1 cellular context compared by ENCODE assay signal in the genomic region with DNA sequence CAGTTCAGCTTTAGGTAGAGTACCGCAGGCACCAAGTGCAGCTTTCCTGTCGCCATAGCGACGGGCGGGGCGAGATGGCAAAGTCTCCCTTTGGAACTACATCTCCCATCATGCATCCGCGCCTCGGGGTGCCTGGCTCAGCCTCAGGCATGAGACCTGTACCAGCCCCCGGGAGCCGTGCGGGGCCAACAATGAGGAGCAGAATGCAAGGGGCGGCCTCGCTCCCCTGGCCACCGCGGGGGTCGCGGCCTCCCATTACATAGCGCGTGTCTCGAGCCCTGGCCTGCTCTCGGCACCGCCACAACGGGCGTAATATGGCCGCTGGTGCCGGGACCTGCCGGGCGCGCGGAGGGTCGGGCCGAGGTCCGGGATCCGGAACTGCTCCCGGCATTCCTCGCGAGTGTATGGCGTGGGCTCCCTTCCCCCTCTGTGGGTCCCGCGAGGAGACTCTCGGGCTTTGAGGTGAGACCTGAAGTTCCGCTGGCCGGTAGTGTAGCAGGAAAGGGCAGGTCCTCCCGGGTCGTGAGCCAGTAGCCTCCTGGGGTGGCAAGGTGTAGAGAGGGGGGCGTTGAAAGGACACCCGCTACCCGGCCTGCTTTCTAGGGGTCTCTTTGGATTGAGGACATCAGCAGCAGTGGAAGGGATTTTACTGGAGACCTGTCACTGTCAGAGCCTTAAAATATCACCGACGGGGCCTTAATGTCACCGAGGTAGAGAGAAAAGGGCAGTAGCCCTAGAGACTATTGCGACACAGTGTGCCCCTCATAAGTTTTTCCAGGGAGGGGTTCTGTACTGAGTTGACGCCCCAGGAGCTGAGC.
TF ChIP-seq lines count a peak whose summit lies in the region.

A gene with protein sequence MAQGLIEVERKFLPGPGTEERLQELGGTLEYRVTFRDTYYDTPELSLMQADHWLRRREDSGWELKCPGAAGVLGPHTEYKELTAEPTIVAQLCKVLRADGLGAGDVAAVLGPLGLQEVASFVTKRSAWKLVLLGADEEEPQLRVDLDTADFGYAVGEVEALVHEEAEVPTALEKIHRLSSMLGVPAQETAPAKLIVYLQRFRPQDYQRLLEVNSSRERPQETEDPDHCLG (plus strand): TSS at position 390 of the 818 bp plus-strand sequence. CDS start 487 bp downstream, outside the sequence.

TF ChIP-seq in H1, 55 proteins besides CTCF, POLR2A, EP300 and RAD21 (continued from another document):
- TF ChIP-seq, protein P1, sequence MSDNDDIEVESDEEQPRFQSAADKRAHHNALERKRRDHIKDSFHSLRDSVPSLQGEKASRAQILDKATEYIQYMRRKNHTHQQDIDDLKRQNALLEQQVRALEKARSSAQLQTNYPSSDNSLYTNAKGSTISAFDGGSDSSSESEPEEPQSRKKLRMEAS (IDR thresholded peaks at IDR 0.05), result peak; percentile 47
- TF ChIP-seq BCL11A (IDR thresholded peaks at IDR 0.05; ENCODE audit: low read depth in 2 of 2, low read length in 2 of 2) (no peak), PHF8 (conservative IDR thresholded peaks at IDR 0.05; ENCODE audit: low read depth, low read length) (peak; percentile 82), RNF2 (IDR thresholded peaks at IDR 0.05; ENCODE audit: borderline replicate concordance, low read depth, low read length, missing control alignments, poor library complexity, severe bottlenecking) (no peak), JUND (IDR thresholded peaks at IDR 0.05; ENCODE audit: low read length) (no peak; the same call in 1 of the 2 replicates), JUN (IDR thresholded peaks at IDR 0.05; ENCODE audit: low read depth, low read length) (no peak), BRCA1 (IDR thresholded peaks at IDR 0.05; ENCODE audit: low read depth, low read length) (no peak), KDM4A (IDR thresholded peaks at IDR 0.05; ENCODE audit: low read depth, low read length, severe bottlenecking) (peak; percentile 79), SRF (IDR thresholded peaks at IDR 0.05; ENCODE audit: low read depth, low read length) (no peak), KDM1A (IDR thresholded peaks at IDR 0.05; ENCODE audit: borderline replicate concordance, low read length) (no peak), SIN3A (conservative IDR thresholded peaks at IDR 0.05 in 1 of 2, IDR thresholded peaks at IDR 0.05 in 1 of 2; ENCODE audit: low read depth in 1 of 2, low read length in 2 of 2) (peak in 1 of 2 experiments; percentile 91; a peak in 1 of 4 replicates), TCF12 (IDR thresholded peaks at IDR 0.05; ENCODE audit: low read depth, low read length) (no peak), CREB1 (IDR thresholded peaks at IDR 0.05) (peak; percentile 36; the same call in 1 of the 2 replicates), SP2 (IDR thresholded peaks at IDR 0.05; ENCODE audit: low read length) (no peak), SIX5 (IDR thresholded peaks at IDR 0.05; ENCODE audit: low read depth, low read length) (peak; percentile 58), ASH2L (IDR thresholded peaks at IDR 0.05; ENCODE audit: low read length) (peak; percentile 92), KDM5A (IDR thresholded peaks at IDR 0.05; ENCODE audit: low read length) (no peak), POU5F1 (IDR thresholded peaks at IDR 0.05; ENCODE audit: low read depth, low read length) (no peak), GABPA (IDR thresholded peaks at IDR 0.05; ENCODE audit: borderline replicate concordance, insufficient read depth, low read length) (no peak), RXRA (IDR thresholded peaks at IDR 0.05; ENCODE audit: insufficient read depth, low read depth, low read length) (no peak), CEBPB (IDR thresholded peaks at IDR 0.05; ENCODE audit: low read depth, low read length) (peak; percentile 72), HDAC2 (IDR thresholded peaks at IDR 0.05; ENCODE audit: borderline replicate concordance in 1 of 2, low read depth in 2 of 2, low read length in 2 of 2) (peak in 1 of 2 experiments; percentile 81; a peak in 1 of 4 replicates), SUZ12 (IDR thresholded peaks at IDR 0.05; ENCODE audit: low read length) (no peak), GTF2F1 (IDR thresholded peaks at IDR 0.05; ENCODE audit: borderline replicate concordance, low read depth, low read length) (no peak), NRF1 (IDR thresholded peaks at IDR 0.05; ENCODE audit: low read depth, low read length) (no peak), TAF1 (IDR thresholded peaks at IDR 0.05; ENCODE audit: low read depth, low read length) (peak; percentile 63; the same call in 1 of the 2 replicates), SIRT6 (IDR thresholded peaks at IDR 0.05; ENCODE audit: low read length) (no peak), ZNF274 (IDR thresholded peaks at IDR 0.05; ENCODE audit: borderline replicate concordance, extremely low read depth, low read length) (no peak), CBX8 (IDR thresholded peaks at IDR 0.05; ENCODE audit: borderline replicate concordance, low read depth, low read length) (no peak), TAF7 (optimal IDR thresholded peaks at IDR 0.05; ENCODE audit: borderline replicate concordance, low read depth, low read length) (no peak), TBP (IDR thresholded peaks at IDR 0.05; ENCODE audit: low read depth, low read length) (no peak; the same call in 1 of the 2 replicates), HDAC6 (IDR thresholded peaks at IDR 0.05; ENCODE audit: low read depth, low read length) (no peak), EZH2 (IDR thresholded peaks at IDR 0.05; ENCODE audit: low read depth, low read length, severe bottlenecking) (no peak), TEAD4 (IDR thresholded peaks at IDR 0.05; ENCODE audit: low read depth, low read length) (no peak), YY1 (IDR thresholded peaks at IDR 0.05; ENCODE audit: low read depth, low read length) (peak; percentile 91), SAP30 (IDR thresholded peaks at IDR 0.05; ENCODE audit: insufficient read depth, insufficient replicate concordance, low read length) (peak; percentile 50), MAFK (IDR thresholded peaks at IDR 0.05; ENCODE audit: low read depth, low read length) (no peak), BACH1 (IDR thresholded peaks at IDR 0.05; ENCODE audit: low read length) (peak; percentile 79), SP1 (IDR thresholded peaks at IDR 0.05; ENCODE audit: low read depth, low read length) (no peak), CHD1 (IDR thresholded peaks at IDR 0.05; ENCODE audit: low read depth, low read length) (no peak), EGR1 (IDR thresholded peaks at IDR 0.05; ENCODE audit: borderline replicate concordance, low read depth, low read length) (no peak), RFX5 (IDR thresholded peaks at IDR 0.05; ENCODE audit: borderline replicate concordance, low read depth, low read length) (no peak), SP4 (IDR thresholded peaks at IDR 0.05; ENCODE audit: low read length) (no peak; the same call in 1 of the 2 replicates), CTBP2 (IDR thresholded peaks at IDR 0.05; ENCODE audit: borderline replicate concordance, insufficient read depth, insufficient read length, low read length) (no peak)
- TF ChIP-seq, protein P2, sequence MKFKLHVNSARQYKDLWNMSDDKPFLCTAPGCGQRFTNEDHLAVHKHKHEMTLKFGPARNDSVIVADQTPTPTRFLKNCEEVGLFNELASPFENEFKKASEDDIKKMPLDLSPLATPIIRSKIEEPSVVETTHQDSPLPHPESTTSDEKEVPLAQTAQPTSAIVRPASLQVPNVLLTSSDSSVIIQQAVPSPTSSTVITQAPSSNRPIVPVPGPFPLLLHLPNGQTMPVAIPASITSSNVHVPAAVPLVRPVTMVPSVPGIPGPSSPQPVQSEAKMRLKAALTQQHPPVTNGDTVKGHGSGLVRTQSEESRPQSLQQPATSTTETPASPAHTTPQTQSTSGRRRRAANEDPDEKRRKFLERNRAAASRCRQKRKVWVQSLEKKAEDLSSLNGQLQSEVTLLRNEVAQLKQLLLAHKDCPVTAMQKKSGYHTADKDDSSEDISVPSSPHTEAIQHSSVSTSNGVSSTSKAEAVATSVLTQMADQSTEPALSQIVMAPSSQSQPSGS (IDR thresholded peaks at IDR 0.05; ENCODE audit: low read length), result 0 out of 2 replicates have a peak, but pooled peaks have one; percentile 47
- TF ChIP-seq, protein P3, sequence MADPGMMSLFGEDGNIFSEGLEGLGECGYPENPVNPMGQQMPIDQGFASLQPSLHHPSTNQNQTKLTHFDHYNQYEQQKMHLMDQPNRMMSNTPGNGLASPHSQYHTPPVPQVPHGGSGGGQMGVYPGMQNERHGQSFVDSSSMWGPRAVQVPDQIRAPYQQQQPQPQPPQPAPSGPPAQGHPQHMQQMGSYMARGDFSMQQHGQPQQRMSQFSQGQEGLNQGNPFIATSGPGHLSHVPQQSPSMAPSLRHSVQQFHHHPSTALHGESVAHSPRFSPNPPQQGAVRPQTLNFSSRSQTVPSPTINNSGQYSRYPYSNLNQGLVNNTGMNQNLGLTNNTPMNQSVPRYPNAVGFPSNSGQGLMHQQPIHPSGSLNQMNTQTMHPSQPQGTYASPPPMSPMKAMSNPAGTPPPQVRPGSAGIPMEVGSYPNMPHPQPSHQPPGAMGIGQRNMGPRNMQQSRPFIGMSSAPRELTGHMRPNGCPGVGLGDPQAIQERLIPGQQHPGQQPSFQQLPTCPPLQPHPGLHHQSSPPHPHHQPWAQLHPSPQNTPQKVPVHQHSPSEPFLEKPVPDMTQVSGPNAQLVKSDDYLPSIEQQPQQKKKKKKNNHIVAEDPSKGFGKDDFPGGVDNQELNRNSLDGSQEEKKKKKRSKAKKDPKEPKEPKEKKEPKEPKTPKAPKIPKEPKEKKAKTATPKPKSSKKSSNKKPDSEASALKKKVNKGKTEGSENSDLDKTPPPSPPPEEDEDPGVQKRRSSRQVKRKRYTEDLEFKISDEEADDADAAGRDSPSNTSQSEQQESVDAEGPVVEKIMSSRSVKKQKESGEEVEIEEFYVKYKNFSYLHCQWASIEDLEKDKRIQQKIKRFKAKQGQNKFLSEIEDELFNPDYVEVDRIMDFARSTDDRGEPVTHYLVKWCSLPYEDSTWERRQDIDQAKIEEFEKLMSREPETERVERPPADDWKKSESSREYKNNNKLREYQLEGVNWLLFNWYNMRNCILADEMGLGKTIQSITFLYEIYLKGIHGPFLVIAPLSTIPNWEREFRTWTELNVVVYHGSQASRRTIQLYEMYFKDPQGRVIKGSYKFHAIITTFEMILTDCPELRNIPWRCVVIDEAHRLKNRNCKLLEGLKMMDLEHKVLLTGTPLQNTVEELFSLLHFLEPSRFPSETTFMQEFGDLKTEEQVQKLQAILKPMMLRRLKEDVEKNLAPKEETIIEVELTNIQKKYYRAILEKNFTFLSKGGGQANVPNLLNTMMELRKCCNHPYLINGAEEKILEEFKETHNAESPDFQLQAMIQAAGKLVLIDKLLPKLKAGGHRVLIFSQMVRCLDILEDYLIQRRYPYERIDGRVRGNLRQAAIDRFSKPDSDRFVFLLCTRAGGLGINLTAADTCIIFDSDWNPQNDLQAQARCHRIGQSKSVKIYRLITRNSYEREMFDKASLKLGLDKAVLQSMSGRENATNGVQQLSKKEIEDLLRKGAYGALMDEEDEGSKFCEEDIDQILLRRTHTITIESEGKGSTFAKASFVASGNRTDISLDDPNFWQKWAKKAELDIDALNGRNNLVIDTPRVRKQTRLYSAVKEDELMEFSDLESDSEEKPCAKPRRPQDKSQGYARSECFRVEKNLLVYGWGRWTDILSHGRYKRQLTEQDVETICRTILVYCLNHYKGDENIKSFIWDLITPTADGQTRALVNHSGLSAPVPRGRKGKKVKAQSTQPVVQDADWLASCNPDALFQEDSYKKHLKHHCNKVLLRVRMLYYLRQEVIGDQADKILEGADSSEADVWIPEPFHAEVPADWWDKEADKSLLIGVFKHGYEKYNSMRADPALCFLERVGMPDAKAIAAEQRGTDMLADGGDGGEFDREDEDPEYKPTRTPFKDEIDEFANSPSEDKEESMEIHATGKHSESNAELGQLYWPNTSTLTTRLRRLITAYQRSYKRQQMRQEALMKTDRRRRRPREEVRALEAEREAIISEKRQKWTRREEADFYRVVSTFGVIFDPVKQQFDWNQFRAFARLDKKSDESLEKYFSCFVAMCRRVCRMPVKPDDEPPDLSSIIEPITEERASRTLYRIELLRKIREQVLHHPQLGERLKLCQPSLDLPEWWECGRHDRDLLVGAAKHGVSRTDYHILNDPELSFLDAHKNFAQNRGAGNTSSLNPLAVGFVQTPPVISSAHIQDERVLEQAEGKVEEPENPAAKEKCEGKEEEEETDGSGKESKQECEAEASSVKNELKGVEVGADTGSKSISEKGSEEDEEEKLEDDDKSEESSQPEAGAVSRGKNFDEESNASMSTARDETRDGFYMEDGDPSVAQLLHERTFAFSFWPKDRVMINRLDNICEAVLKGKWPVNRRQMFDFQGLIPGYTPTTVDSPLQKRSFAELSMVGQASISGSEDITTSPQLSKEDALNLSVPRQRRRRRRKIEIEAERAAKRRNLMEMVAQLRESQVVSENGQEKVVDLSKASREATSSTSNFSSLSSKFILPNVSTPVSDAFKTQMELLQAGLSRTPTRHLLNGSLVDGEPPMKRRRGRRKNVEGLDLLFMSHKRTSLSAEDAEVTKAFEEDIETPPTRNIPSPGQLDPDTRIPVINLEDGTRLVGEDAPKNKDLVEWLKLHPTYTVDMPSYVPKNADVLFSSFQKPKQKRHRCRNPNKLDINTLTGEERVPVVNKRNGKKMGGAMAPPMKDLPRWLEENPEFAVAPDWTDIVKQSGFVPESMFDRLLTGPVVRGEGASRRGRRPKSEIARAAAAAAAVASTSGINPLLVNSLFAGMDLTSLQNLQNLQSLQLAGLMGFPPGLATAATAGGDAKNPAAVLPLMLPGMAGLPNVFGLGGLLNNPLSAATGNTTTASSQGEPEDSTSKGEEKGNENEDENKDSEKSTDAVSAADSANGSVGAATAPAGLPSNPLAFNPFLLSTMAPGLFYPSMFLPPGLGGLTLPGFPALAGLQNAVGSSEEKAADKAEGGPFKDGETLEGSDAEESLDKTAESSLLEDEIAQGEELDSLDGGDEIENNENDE (IDR thresholded peaks at IDR 0.05; ENCODE audit: insufficient replicate concordance, low read length), result no peak
- TF ChIP-seq, protein P4, sequence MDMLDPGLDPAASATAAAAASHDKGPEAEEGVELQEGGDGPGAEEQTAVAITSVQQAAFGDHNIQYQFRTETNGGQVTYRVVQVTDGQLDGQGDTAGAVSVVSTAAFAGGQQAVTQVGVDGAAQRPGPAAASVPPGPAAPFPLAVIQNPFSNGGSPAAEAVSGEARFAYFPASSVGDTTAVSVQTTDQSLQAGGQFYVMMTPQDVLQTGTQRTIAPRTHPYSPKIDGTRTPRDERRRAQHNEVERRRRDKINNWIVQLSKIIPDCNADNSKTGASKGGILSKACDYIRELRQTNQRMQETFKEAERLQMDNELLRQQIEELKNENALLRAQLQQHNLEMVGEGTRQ (IDR thresholded peaks at IDR 0.05; ENCODE audit: low read length), result no peak
- TF ChIP-seq, protein P5, sequence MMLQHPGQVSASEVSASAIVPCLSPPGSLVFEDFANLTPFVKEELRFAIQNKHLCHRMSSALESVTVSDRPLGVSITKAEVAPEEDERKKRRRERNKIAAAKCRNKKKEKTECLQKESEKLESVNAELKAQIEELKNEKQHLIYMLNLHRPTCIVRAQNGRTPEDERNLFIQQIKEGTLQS (IDR thresholded peaks at IDR 0.05; ENCODE audit: insufficient read depth, low read depth, low read length), result no peak
- TF ChIP-seq, protein P6, sequence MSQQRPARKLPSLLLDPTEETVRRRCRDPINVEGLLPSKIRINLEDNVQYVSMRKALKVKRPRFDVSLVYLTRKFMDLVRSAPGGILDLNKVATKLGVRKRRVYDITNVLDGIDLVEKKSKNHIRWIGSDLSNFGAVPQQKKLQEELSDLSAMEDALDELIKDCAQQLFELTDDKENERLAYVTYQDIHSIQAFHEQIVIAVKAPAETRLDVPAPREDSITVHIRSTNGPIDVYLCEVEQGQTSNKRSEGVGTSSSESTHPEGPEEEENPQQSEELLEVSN (IDR thresholded peaks at IDR 0.05), result no peak
